8 cellular contexts compared by ENCODE assay signal in genomic region chr17:46579083-46580075, GRCh38. TPM values are rescaled to one million over a fixed set of nuclear protein-coding genes. Genes with fewer than 3 reads are reported as not detected.
DNase-seq lines count a peak whose midpoint lies in the region; ATAC-seq, FAIRE-seq and TF ChIP-seq lines count a peak whose summit lies in the region.
"Not testable (repeated sequence)": the region's sequence is repeated elsewhere in the genome, so short reads cannot be mapped to it uniquely, and the experiment has no call there.

TSS of gene ARL17A (minus strand) at chr17:46579691. CDS start at chr17:46576322, 3,369 bp downstream.

- ATAC-seq in GM19463 (IDR thresholded peaks at IDR 0.05; ENCODE audit: unreplicated experiment) (peak; percentile 87), HG03066 (IDR thresholded peaks at IDR 0.05; ENCODE audit: low read depth, unreplicated experiment) (peak; percentile 89)
- peak; percentile 96 to 99 for ATAC-seq in natural killer cell treated with Interleukin-12 subunit alpha and Interleukin-12 subunit beta and Interleukin-15 and Interleukin-18, amount 100 ng/mL, for 72 hours

- peak; percentile 99 for FAIRE-seq in endothelial cell of umbilical vein (lab: Jason Lieb, UNC)

- dilution Hi-C loops in endothelial cell of umbilical vein (cut with MboI; ENCODE audit: extremely low pct_ligation_motif_present, low sequenced_read_pairs): not testable (repeated sequence)

- BruUV-seq in endothelial cell of umbilical vein (replicated peaks; lab: Mats Ljungman, UMichigan): TSS peak; percentile 54

- not testable (repeated sequence) for H4K20me1 ChIP-seq in endothelial cell of umbilical vein (replicated peaks; ENCODE audit: control insufficient read depth, extremely low read depth, insufficient read depth, low read length)

- TF ChIP-seq POLR2A in endothelial cell of umbilical vein (IDR thresholded peaks at IDR 0.05; ENCODE audit: low read depth, low read length): not testable (repeated sequence)

- DNase-seq in BJ (ENCODE audit: low read depth); endothelial cell of umbilical vein (ENCODE audit: low read depth, low spot score): not testable (repeated sequence)
- DNase-seq in T follicular helper cell (ENCODE audit: low read depth) (peak; percentile 75), activated T-helper 1 cell treated with Interleukin-2 at 50 U/mL for 16 hours (ENCODE audit: low read depth) (peak; percentile 52)
- peak; percentile 88 for DNase-seq in natural killer cell treated with Interleukin-12 subunit alpha and Interleukin-12 subunit beta and Interleukin-15 and Interleukin-18, amount 100 ng/mL, for 72 hours (ENCODE audit: low spot score)
- DNase-seq in stimulated activated CD4-positive, alpha-beta T cell treated with anti-CD3 and anti-CD28 coated beads, TNF-alpha, amount 100 ng/mL, for 4 hours (ENCODE audit: low read depth in 3 of 3): peak; percentile 34 to 70 (median 59)

- intact Hi-C loops in endothelial cell of umbilical vein (cut with micrococcal nuclease): not testable (repeated sequence)

- H3K9ac ChIP-seq in endothelial cell of umbilical vein (replicated peaks; ENCODE audit: extremely low read depth, insufficient read depth, low read length): not testable (repeated sequence)

- not testable (repeated sequence) for H3K36me3 Mint-ChIP-seq in natural killer cell treated with Interleukin-12 subunit alpha and Interleukin-12 subunit beta and Interleukin-15 and Interleukin-18, amount 100 ng/mL, for 72 hours

- not testable (repeated sequence) for H3K27ac Mint-ChIP-seq in natural killer cell treated with Interleukin-12 subunit alpha and Interleukin-12 subunit beta and Interleukin-15 and Interleukin-18, amount 100 ng/mL, for 72 hours

- not testable (repeated sequence) for H3K4me3 ChIP-seq in BJ (ENCODE audit: low read depth, low read length); endothelial cell of umbilical vein (replicated peaks in 1 of 3; ENCODE audit: insufficient read depth in 1 of 3, low read depth in 1 of 3, low read length in 3 of 3)

- H3K4me3 Mint-ChIP-seq in natural killer cell treated with Interleukin-12 subunit alpha and Interleukin-12 subunit beta and Interleukin-15 and Interleukin-18, amount 100 ng/mL, for 72 hours: not testable (repeated sequence)

- not testable (repeated sequence) for H3K4me1 Mint-ChIP-seq in natural killer cell treated with Interleukin-12 subunit alpha and Interleukin-12 subunit beta and Interleukin-15 and Interleukin-18, amount 100 ng/mL, for 72 hours (ENCODE audit: low read depth in 2 of 2)

- not testable (repeated sequence) for TF ChIP-seq CTCF in BJ (IDR thresholded peaks at IDR 0.05; ENCODE audit: insufficient read depth, low read depth, low read length); endothelial cell of umbilical vein (IDR thresholded peaks at IDR 0.05; ENCODE audit: extremely low read depth in 1 of 2, insufficient read depth in 1 of 2, low read depth in 1 of 2, low read length in 2 of 2)

- not testable (repeated sequence) for H3K27ac ChIP-seq in endothelial cell of umbilical vein (ENCODE audit: insufficient read depth, low read depth, low read length)

- H3K27me3 Mint-ChIP-seq in natural killer cell treated with Interleukin-12 subunit alpha and Interleukin-12 subunit beta and Interleukin-15 and Interleukin-18, amount 100 ng/mL, for 72 hours: not testable (repeated sequence)

- not testable (repeated sequence) for H3K36me3 ChIP-seq in BJ (ENCODE audit: control insufficient read depth, insufficient read depth, low read length); endothelial cell of umbilical vein (ENCODE audit: control insufficient read depth in 2 of 2, extremely low read depth in 1 of 2, insufficient read depth in 2 of 2, low read length in 2 of 2)

- not testable (repeated sequence) for H3K79me2 ChIP-seq in endothelial cell of umbilical vein (ENCODE audit: control insufficient read depth, insufficient read depth, low read length)

- not testable (repeated sequence) for H2AFZ ChIP-seq in endothelial cell of umbilical vein (ENCODE audit: low read depth, low read length)

- H3K4me2 ChIP-seq in endothelial cell of umbilical vein (ENCODE audit: insufficient read depth, low read length): peak within 1 kb of the TSS; percentile 42

- CTCF ChIA-PET in BJ (lab: Yijun Ruan, JAX); endothelial cell of umbilical vein (lab: Charles Lee): not testable (repeated sequence)

- not testable (repeated sequence) for H3K9me1 ChIP-seq in endothelial cell of umbilical vein (replicated peaks; ENCODE audit: control insufficient read depth, extremely low read depth, insufficient read depth, low read length)

- not testable (repeated sequence) for H3K9me3 ChIP-seq in endothelial cell of umbilical vein (replicated peaks; ENCODE audit: control insufficient read depth, insufficient read depth, low read length)

- H3K4me1 ChIP-seq in endothelial cell of umbilical vein (ENCODE audit: control insufficient read depth, extremely low read depth, insufficient read depth, low read length): not testable (repeated sequence)

- POLR2A ChIA-PET in BJ (lab: Charles Lee); endothelial cell of umbilical vein (lab: Charles Lee): not testable (repeated sequence)

- not testable (repeated sequence) for H3K27me3 ChIP-seq in BJ (ENCODE audit: control insufficient read depth, insufficient read depth, low read length); endothelial cell of umbilical vein (ENCODE audit: control insufficient read depth in 2 of 2, insufficient read depth in 2 of 2, low read length in 2 of 2)

- H3K9me3 Mint-ChIP-seq in natural killer cell treated with Interleukin-12 subunit alpha and Interleukin-12 subunit beta and Interleukin-15 and Interleukin-18, amount 100 ng/mL, for 72 hours: not testable (repeated sequence)

RNA-seq across cellular contexts. Expression of gene ARL17A, which starts in this region (rescaled TPM):
- polyA plus RNA-seq in BJ (2011; rRNA removed) (7.7 and 11.3 TPM in 2 replicates), endothelial cell of umbilical vein (9.5 and 15.8 TPM in 2 replicates)
- polyA minus RNA-seq in BJ (2011; rRNA and poly(A)+ RNA removed): 22.6 and 28.0 TPM in 2 replicates
- 10.0 and 11.2 TPM in 2 replicates for total RNA-seq in endothelial cell of umbilical vein
- polyA plus RNA-seq in endothelial cell of umbilical vein (2011; cell fraction: cytosol; rRNA removed): 3.9 and 7.3 TPM in 2 replicates
- polyA plus RNA-seq in endothelial cell of umbilical vein (2011; cell fraction: nucleus; rRNA removed): 40.3 and 55.8 TPM in 2 replicates
- 5.8 and 6.0 TPM in 2 replicates for polyA plus RNA-seq in endothelial cell of umbilical vein (2012)
- polyA minus RNA-seq in endothelial cell of umbilical vein: 20.7 and 36.9 TPM in 2 replicates
- 2.4 TPM for polyA minus RNA-seq in endothelial cell of umbilical vein (2011; cell fraction: cytosol; rRNA and poly(A)+ RNA removed)
- polyA minus RNA-seq in endothelial cell of umbilical vein (2011; cell fraction: nucleus; rRNA and poly(A)+ RNA removed): 22.9 and 24.9 TPM in 2 replicates
- 10 to 100 TPM; 17.0 to 29.1 TPM for total RNA-seq in natural killer cell treated with Interleukin-12 subunit alpha and Interleukin-12 subunit beta and Interleukin-15 and Interleukin-18, amount 100 ng/mL, for 72 hours
